In the genomic region with DNA sequence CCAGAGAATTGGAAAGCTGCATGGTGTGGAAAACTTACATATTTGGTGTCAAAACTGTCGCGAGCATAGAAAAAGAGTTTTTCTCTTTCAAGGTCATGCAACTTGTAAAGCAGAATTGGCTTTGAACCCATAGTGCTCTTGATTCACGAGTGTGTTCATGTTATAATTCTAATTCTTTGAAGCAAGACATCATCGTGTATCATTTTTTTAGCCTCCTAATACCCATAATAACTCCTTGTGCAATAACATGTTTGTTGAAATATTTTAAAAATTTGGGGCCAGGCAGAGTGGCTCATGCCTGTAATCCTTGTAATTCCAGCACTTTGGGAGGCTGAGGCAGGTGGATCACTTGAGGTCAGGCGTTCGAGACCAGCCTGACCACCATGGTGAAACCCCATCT, we compare ENCODE assay signal across 27 cellular contexts. TPM values are rescaled to one million over a fixed set of nuclear protein-coding genes. Genes with fewer than 3 reads are reported as not detected.
DNase-seq lines count a peak whose midpoint lies in the region; ATAC-seq, FAIRE-seq and TF ChIP-seq lines count a peak whose summit lies in the region.
"Had no signal": no experiment of that assay in that cellular context is flagged by ENCODE, and none has a peak within 500 bp of the region (broad histone marks: within the 10 kb centered on the region; RNA-seq: fewer than 3 reads in every experiment).

No MANE protein-coding gene starts in this region.

- SMC1A ChIA-PET in GM12878 (lab: Charles Lee; ENCODE audit: uncharacterized antibody, unreplicated experiment) = no interaction called here

- no peak for TF ChIP-seq RAD21 in GM12878 (IDR thresholded peaks at IDR 0.05; ENCODE audit: insufficient read depth, low read depth, low read length)

- H3K27me3 ChIP-seq in GM12878 (replicated peaks in 1 of 2; ENCODE audit: control insufficient read depth in 2 of 2, insufficient read depth in 2 of 2, low read length in 1 of 2) (no peaks in the 10 kb centered on the region), MG63 (no peaks in the 10 kb centered on the region)
- H3K27me3 ChIP-seq: BE2C; BLaER1 treated with 17β-estradiol and CSF1 and Interleukin-3, amounts not matched to agents 10 nM and 100 nM had no signal

- in situ Hi-C loops in GM12878 (cut with MboI) = no loop called here

- RAD21 ChIA-PET in GM12878 (lab: Charles Lee; ENCODE audit: unreplicated experiment) = no interaction called here

- no peak overlapping the region for H3K27ac ChIP-seq in GM12878 (ENCODE audit: control insufficient read depth, insufficient read depth)
- H3K27ac ChIP-seq: 22Rv1; BLaER1 treated with 17β-estradiol and CSF1 and Interleukin-3, amounts not matched to agents 10 nM and 100 nM; GM23248 had no signal

- no peak overlapping the region for H3K4me3 ChIP-seq in AG10803 (ENCODE audit: low read length)
- H3K4me3 ChIP-seq in GM12878 = no peak overlapping the region
- no peak overlapping the region for H3K4me3 ChIP-seq in MG63
- H3K4me3 ChIP-seq: BLaER1 treated with 17β-estradiol and CSF1 and Interleukin-3, amounts not matched to agents 10 nM and 100 nM; GM23248 had no signal

- intact Hi-C loops in GM12878 (cut with micrococcal nuclease; ENCODE audit: unreplicated experiment) (no loop called here), sciatic nerve (cut with DNase I) (no loop called here)

- H3K36me3 ChIP-seq in GM12878 (ENCODE audit: control insufficient read depth in 2 of 2, insufficient read depth in 2 of 2, low read length in 1 of 2) = no peaks in the 10 kb centered on the region
- H3K36me3 ChIP-seq in MG63 = no peaks in the 10 kb centered on the region
- H3K36me3 ChIP-seq: BE2C had no signal

- no peak overlapping the region for H3K9ac ChIP-seq in GM12878 (ENCODE audit: control insufficient read depth, insufficient read depth, low read length)
- H3K9ac ChIP-seq: BLaER1 treated with 17β-estradiol and CSF1 and Interleukin-3, amounts not matched to agents 10 nM and 100 nM; GM23248 had no signal

- H4K20me1 ChIP-seq in GM12878 (ENCODE audit: control insufficient read depth, insufficient read depth) = no peaks in the 10 kb centered on the region
- H4K20me1 ChIP-seq: BLaER1 treated with 17β-estradiol and CSF1 and Interleukin-3, amounts not matched to agents 10 nM and 100 nM had no signal

- H3K79me2 ChIP-seq in GM12878 (ENCODE audit: control insufficient read depth, insufficient read depth, low read length) = no peaks in the 10 kb centered on the region

- CTCF ChIA-PET in GM12878 (lab: Yijun Ruan, JAX) = no interaction called here

- ATAC-seq in GM12878 (no peak), sciatic nerve (peak; percentile 72)

- H3K4me1 ChIP-seq in GM12878 (ENCODE audit: control insufficient read depth, insufficient read depth, low read length) = no peaks in the 10 kb centered on the region
- H3K4me1 ChIP-seq: BE2C had no signal

- FAIRE-seq in GM12878 (lab: Jason Lieb, UNC) = peak; percentile 18
- FAIRE-seq: A204.1, D721Med, GM12892, GM19239, H1 had no signal

- POLR2A ChIA-PET in GM12878 (lab: Charles Lee) = interaction anchor here (0.6 kb wide), 1 partner anchor 317 kb away, joined by 3 read pairs; no protein-coding TSS in a partner anchor

- H2AFZ ChIP-seq in GM12878 (ENCODE audit: control insufficient read depth, low read depth, low read length) = no peak overlapping the region
- H2AFZ ChIP-seq: GM23248 had no signal

- TF ChIP-seq EP300 in GM12878 (IDR thresholded peaks at IDR 0.05; ENCODE audit: borderline replicate concordance in 1 of 2, control insufficient read depth in 1 of 2, low read depth in 2 of 2, low read length in 2 of 2) = no peak

- BruUV-seq in GM12878 (replicated peaks; lab: Mats Ljungman, UMichigan) = no TSS peak

- TF ChIP-seq CTCF in AG10803 (conservative IDR thresholded peaks at IDR 0.05; ENCODE audit: low read length) = no peak
- no peak for TF ChIP-seq CTCF in GM12878 (IDR thresholded peaks at IDR 0.05 in 2 of 3, conservative IDR thresholded peaks at IDR 0.05 in 1 of 3; ENCODE audit: control insufficient read depth in 2 of 3, extremely low read depth in 1 of 3, insufficient read depth in 1 of 3, low read depth in 3 of 3, low read length in 3 of 3)

- no peak overlapping the region for H3K4me2 ChIP-seq in GM12878 (ENCODE audit: control insufficient read depth, insufficient read depth)
- H3K4me2 ChIP-seq: BLaER1 treated with 17β-estradiol and CSF1 and Interleukin-3, amounts not matched to agents 10 nM and 100 nM had no signal

- WGBS in GM12878 (ENCODE audit: insufficient coverage, insufficient replicate concordance, low lambda C conversion rate, missing lambda C conversion rate) = 50% methylated on average over 6 of the region's 6 CpGs

- H3K9me3 ChIP-seq in GM12878 (replicated peaks; ENCODE audit: control insufficient read depth, insufficient read depth, low read length) (peaks cover 5% of the 10 kb centered on the region; the same call in 2 of the 3 replicates), MG63 (no peaks in the 10 kb centered on the region)

- peak; percentile 75 for DNase-seq in AG10803 (ENCODE audit: low read depth)
- DNase-seq in GM12878 (ENCODE audit: low read depth, low spot score) = no peak
- no peak for DNase-seq in sciatic nerve (ENCODE audit: low spot score)
- DNase-seq in MG63 = no peak
- no peak for DNase-seq in kidney glomerular epithelial cell (lab: John Stamatoyannopoulos, UW)
- no peak for DNase-seq in NCI-H2107 (lab: John Stamatoyannopoulos, UW)
- DNase-seq: AML-193; BE2C; CD4-positive, alpha-beta T cell; CD8-positive, alpha-beta memory T cell; DMS 273 treated with DMSO at 0.1 percent for 48 hours; DMS79; GF-D8; GM23248; H7; HCEC 1CT had no signal

- TF ChIP-seq POLR2A in GM12878 (IDR thresholded peaks at IDR 0.05; ENCODE audit: low read depth, low read length) = no peak

TF ChIP-seq in GM12878, 131 proteins besides CTCF, POLR2A, EP300 and RAD21 (continues in another document):
- TF ChIP-seq RBBP5 (conservative IDR thresholded peaks at IDR 0.05) (no peak), CHD2 (IDR thresholded peaks at IDR 0.05; ENCODE audit: borderline replicate concordance, low read depth, low read length) (no peak)
- TF ChIP-seq, protein P1, sequence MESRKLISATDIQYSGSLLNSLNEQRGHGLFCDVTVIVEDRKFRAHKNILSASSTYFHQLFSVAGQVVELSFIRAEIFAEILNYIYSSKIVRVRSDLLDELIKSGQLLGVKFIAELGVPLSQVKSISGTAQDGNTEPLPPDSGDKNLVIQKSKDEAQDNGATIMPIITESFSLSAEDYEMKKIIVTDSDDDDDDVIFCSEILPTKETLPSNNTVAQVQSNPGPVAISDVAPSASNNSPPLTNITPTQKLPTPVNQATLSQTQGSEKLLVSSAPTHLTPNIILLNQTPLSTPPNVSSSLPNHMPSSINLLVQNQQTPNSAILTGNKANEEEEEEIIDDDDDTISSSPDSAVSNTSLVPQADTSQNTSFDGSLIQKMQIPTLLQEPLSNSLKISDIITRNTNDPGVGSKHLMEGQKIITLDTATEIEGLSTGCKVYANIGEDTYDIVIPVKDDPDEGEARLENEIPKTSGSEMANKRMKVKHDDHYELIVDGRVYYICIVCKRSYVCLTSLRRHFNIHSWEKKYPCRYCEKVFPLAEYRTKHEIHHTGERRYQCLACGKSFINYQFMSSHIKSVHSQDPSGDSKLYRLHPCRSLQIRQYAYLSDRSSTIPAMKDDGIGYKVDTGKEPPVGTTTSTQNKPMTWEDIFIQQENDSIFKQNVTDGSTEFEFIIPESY (IDR thresholded peaks at IDR 0.05) = no peak

RNA-seq across cellular contexts. Expression of gene CCL24, which starts 4.2 kb away (rescaled TPM):
- total RNA-seq in GM12878 (2013; cell fraction: nucleolus; rRNA removed) = not detected in 2 replicates
- total RNA-seq in GM12878 (2014; rRNA removed) (not detected in 2 replicates), GM12878 (2014; rRNA removed; fragmentation: Illumina TruSeq; extraction: Trizol) (not detected in 2 replicates), GM12878 (2021) (not detected in 2 replicates), sciatic nerve (0.67 TPM)
- not detected for polyA plus RNA-seq in GM12878 (2011; ENCODE audit: low read depth)
- polyA plus RNA-seq in GM12878 (2011; rRNA removed) (not detected in 2 replicates), GM12878 (2014; fragmentation: Illumina TruSeq; extraction: Trizol) (not detected in 2 replicates), GM12878 (2014; fragmentation: Nextera tagmentation; extraction: Ambion mirVana) (not detected), GM12878 (2014; rRNA removed) (0.28 TPM in 1 of 2 replicates, not detected in the other), GM12878 (2016; fragmentation: Nextera tagmentation; extraction: Ambion mirVana) (not detected)
- polyA plus RNA-seq in GM12878 (2011; cell fraction: cytosol; rRNA removed) = not detected in 2 replicates
- polyA plus RNA-seq in GM12878 (2011; cell fraction: nucleus; rRNA removed) = not detected in 2 replicates
- not detected in 2 replicates for polyA plus RNA-seq in GM12878 (2012)
- polyA minus RNA-seq in GM12878 (2011; rRNA and poly(A)+ RNA removed) = not detected in 2 replicates
- not detected in 2 replicates for polyA minus RNA-seq in GM12878 (2011; cell fraction: cytosol; rRNA and poly(A)+ RNA removed)
- not detected in 2 replicates for polyA minus RNA-seq in GM12878 (2011; cell fraction: nucleus; rRNA and poly(A)+ RNA removed)
- total RNA-seq in MG63 (2014; rRNA removed; shearing (Covaris generic); ENCODE audit: low replicate concordance) = not detected in 2 replicates
- total RNA-seq: CD4-positive, alpha-beta T cell; CD8-positive, alpha-beta memory T cell; Daoy; G401; GM23248; H1; H7 had no signal
- polyA plus RNA-seq: AG04450; CD14-positive monocyte; CD8-positive, alpha-beta memory T cell; GM23248; H1 had no signal

RNA-seq across cellular contexts. Expression of gene CCL26, which starts 37.4 kb away (rescaled TPM):
- total RNA-seq in GM12878 (2013; cell fraction: nucleolus; rRNA removed) = not detected in 2 replicates
- not detected in 2 replicates for total RNA-seq in GM12878 (2014; rRNA removed)
- not detected in 2 replicates for total RNA-seq in GM12878 (2014; rRNA removed; fragmentation: Illumina TruSeq; extraction: Trizol)
- total RNA-seq in GM12878 (2021) = not detected in 2 replicates
- not detected for polyA plus RNA-seq in GM12878 (2011; ENCODE audit: low read depth)
- not detected in 2 replicates for polyA plus RNA-seq in GM12878 (2011; rRNA removed)
- polyA plus RNA-seq in GM12878 (2011; cell fraction: cytosol; rRNA removed) = not detected in 2 replicates
- not detected in 2 replicates for polyA plus RNA-seq in GM12878 (2011; cell fraction: nucleus; rRNA removed)
- not detected in 2 replicates for polyA plus RNA-seq in GM12878 (2012)
- not detected in 2 replicates for polyA plus RNA-seq in GM12878 (2014; fragmentation: Illumina TruSeq; extraction: Trizol)
- not detected for polyA plus RNA-seq in GM12878 (2014; fragmentation: Nextera tagmentation; extraction: Ambion mirVana)
- polyA plus RNA-seq in GM12878 (2014; rRNA removed) = not detected in 2 replicates
- not detected for polyA plus RNA-seq in GM12878 (2016; fragmentation: Nextera tagmentation; extraction: Ambion mirVana)
- polyA minus RNA-seq in GM12878 (2011; rRNA and poly(A)+ RNA removed) = not detected in 2 replicates
- not detected in 2 replicates for polyA minus RNA-seq in GM12878 (2011; cell fraction: cytosol; rRNA and poly(A)+ RNA removed)
- polyA minus RNA-seq in GM12878 (2011; cell fraction: nucleus; rRNA and poly(A)+ RNA removed) = not detected in 2 replicates
- 4.3 TPM for total RNA-seq in sciatic nerve
- 22.3 and 44.7 TPM in 2 replicates for total RNA-seq in MG63 (2014; rRNA removed; shearing (Covaris generic); ENCODE audit: low replicate concordance)
- total RNA-seq: CD4-positive, alpha-beta T cell; CD8-positive, alpha-beta memory T cell; Daoy; G401; GM23248 had no signal
- polyA plus RNA-seq: AG04450; CD14-positive monocyte; CD8-positive, alpha-beta memory T cell had no signal
